ENCODE assay signal across 21 cellular contexts in genomic region chr7:140453273-140453672, GRCh38. TPM values are rescaled to one million over a fixed set of nuclear protein-coding genes. Genes with fewer than 3 reads are reported as not detected.
DNase-seq lines count a peak whose midpoint lies in the region; ATAC-seq, FAIRE-seq and TF ChIP-seq lines count a peak whose summit lies in the region.
"Had no signal": no experiment of that assay in that cellular context is flagged by ENCODE, and none has a peak within 500 bp of the region (broad histone marks: within the 10 kb centered on the region; RNA-seq: fewer than 3 reads in every experiment).

No MANE protein-coding gene starts in this region.

- intact Hi-C loops in activated CD8-positive, alpha-beta T cell treated with anti-CD3 and anti-CD28 coated beads for 36 hours (cut with micrococcal nuclease) = no loop called here
- intact Hi-C loops in K562 (cut with micrococcal nuclease) (no loop called here), adrenal gland (cut with DNase I) (no loop called here)

- TF ChIP-seq CTCF in activated CD8-positive, alpha-beta T cell treated with anti-CD3 and anti-CD28 coated beads for 36 hours (IDR thresholded peaks at IDR 0.05) = no peak
- TF ChIP-seq CTCF in K562 (IDR thresholded peaks at IDR 0.05 in 2 of 3, conservative IDR thresholded peaks at IDR 0.05 in 1 of 3; ENCODE audit: insufficient read depth in 2 of 3, low read depth in 1 of 3, low read length in 3 of 3) = no peak
- no peak for TF ChIP-seq CTCF in progenitor cell of endocrine pancreas (IDR thresholded peaks at IDR 0.05; ENCODE audit: unreplicated experiment)
- TF ChIP-seq CTCF in adrenal gland (IDR thresholded peaks at IDR 0.05) = no peak

- TF ChIP-seq POLR2A in K562 (conservative IDR thresholded peaks at IDR 0.05) (no peak), adrenal gland (IDR thresholded peaks at IDR 0.05) (no peak)

- H3K36me3 Mint-ChIP-seq in activated CD8-positive, alpha-beta T cell treated with anti-CD3 and anti-CD28 coated beads for 36 hours (ENCODE audit: low read depth) = peaks cover 23% of the 10 kb centered on the region
- peaks cover 48% of the 10 kb centered on the region for H3K36me3 Mint-ChIP-seq in activated CD8-positive, alpha-beta T cell treated with anti-CD3 and anti-CD28 coated beads, Interleukin-2, amount 10 ng/mL, durations not matched to agents 7 days and 5 days (ENCODE audit: low read depth)
- peaks cover 33% of the 10 kb centered on the region for H3K36me3 Mint-ChIP-seq in progenitor cell of endocrine pancreas (ENCODE audit: insufficient read depth)

- H3K9ac ChIP-seq in K562 (ENCODE audit: insufficient read depth in 1 of 2, low read depth in 2 of 2, low read length in 2 of 2) = no peak overlapping the region

- H3K4me1 ChIP-seq in K562 (replicated peaks in 1 of 2; ENCODE audit: control insufficient read depth in 2 of 2, insufficient read depth in 2 of 2, low read length in 2 of 2) (no peaks in the 10 kb centered on the region), adrenal gland (replicated peaks in 1 of 2) (no peaks in the 10 kb centered on the region)

- no peak overlapping the region for H3K4me3 ChIP-seq in K562
- no peak overlapping the region for H3K4me3 ChIP-seq in adrenal gland

- no peak for TF ChIP-seq RAD21 in K562 (CRISPR knock-in tag; conservative IDR thresholded peaks at IDR 0.05 in 1 of 2, IDR thresholded peaks at IDR 0.05 in 1 of 2)

- no peaks in the 10 kb centered on the region for H3K79me2 ChIP-seq in K562 (ENCODE audit: control insufficient read depth, insufficient read depth, low read length)

- no peak overlapping the region for H2AFZ ChIP-seq in K562 (ENCODE audit: low read depth, low read length)

- no peaks in the 10 kb centered on the region for H3K9me3 Mint-ChIP-seq in activated CD8-positive, alpha-beta T cell treated with anti-CD3 and anti-CD28 coated beads for 36 hours
- no peaks in the 10 kb centered on the region for H3K9me3 Mint-ChIP-seq in activated CD8-positive, alpha-beta T cell treated with anti-CD3 and anti-CD28 coated beads, Interleukin-2, amount 10 ng/mL, durations not matched to agents 7 days and 5 days (ENCODE audit: insufficient read depth)
- H3K9me3 Mint-ChIP-seq in progenitor cell of endocrine pancreas (ENCODE audit: low read depth) = no peaks in the 10 kb centered on the region
- H3K9me3 Mint-ChIP-seq: CD8-positive, alpha-beta T cell had no signal

- no peak for ATAC-seq in activated CD8-positive, alpha-beta T cell treated with anti-CD3 and anti-CD28 coated beads for 36 hours
- ATAC-seq in activated CD8-positive, alpha-beta T cell treated with anti-CD3 and anti-CD28 coated beads, Interleukin-2, amount 10 ng/mL, durations not matched to agents 7 days and 5 days = no peak
- ATAC-seq in K562 (no peak), HG03039 (IDR thresholded peaks at IDR 0.05; ENCODE audit: unreplicated experiment) (no peak)
- ATAC-seq: CD8-positive, alpha-beta T cell had no signal

- DNase-seq in activated CD8-positive, alpha-beta T cell treated with anti-CD3 and anti-CD28 coated beads for 36 hours = no peak
- no peak for DNase-seq in activated CD8-positive, alpha-beta T cell treated with anti-CD3 and anti-CD28 coated beads, Interleukin-2, amount 10 ng/mL, durations not matched to agents 7 days and 5 days
- peak; percentile 32 for DNase-seq in HT-29 (ENCODE audit: low spot score)
- DNase-seq in K562 (ENCODE audit: extremely low read depth in 1 of 4, low spot score in 3 of 4) = no peak
- DNase-seq in progenitor cell of endocrine pancreas (ENCODE audit: low spot score, unreplicated experiment) = no peak
- no peak for DNase-seq in foreskin melanocyte
- no peak for DNase-seq in adrenal gland
- DNase-seq: 8988T; CD8-positive, alpha-beta T cell; DND-41; Karpas-422; MM.1S; NCI-H1105; NCI-H1694; NCI-H524; SHP77 had no signal

- TF ChIP-seq EP300 in K562 (IDR thresholded peaks at IDR 0.05; ENCODE audit: low read length) = no peak

- no peak overlapping the region for H3K27ac ChIP-seq in K562 (ENCODE audit: extremely low read depth, low read depth, low read length)
- no peak overlapping the region for H3K27ac ChIP-seq in adrenal gland

- 0 out of 2 replicates have a peak, but pooled peaks cover 11% of the 10 kb centered on the region for H4K20me1 ChIP-seq in K562 (replicated peaks; ENCODE audit: control insufficient read depth, insufficient read depth, low read length)

- H3K4me3 Mint-ChIP-seq in activated CD8-positive, alpha-beta T cell treated with anti-CD3 and anti-CD28 coated beads for 36 hours = no peak overlapping the region
- H3K4me3 Mint-ChIP-seq in activated CD8-positive, alpha-beta T cell treated with anti-CD3 and anti-CD28 coated beads, Interleukin-2, amount 10 ng/mL, durations not matched to agents 7 days and 5 days = no peak overlapping the region
- no peak overlapping the region for H3K4me3 Mint-ChIP-seq in progenitor cell of endocrine pancreas (ENCODE audit: low read depth)
- H3K4me3 Mint-ChIP-seq: CD8-positive, alpha-beta T cell had no signal

- no peaks in the 10 kb centered on the region for H3K9me3 ChIP-seq in K562 (replicated peaks; ENCODE audit: control insufficient read depth, insufficient read depth, low read depth, low read length)
- no peaks in the 10 kb centered on the region for H3K9me3 ChIP-seq in adrenal gland (replicated peaks in 1 of 3)

- no peaks in the 10 kb centered on the region for H3K27me3 ChIP-seq in K562 (ENCODE audit: control insufficient read depth in 2 of 2, insufficient read depth in 2 of 2, low read length in 2 of 2)
- no peaks in the 10 kb centered on the region for H3K27me3 ChIP-seq in adrenal gland

- peak overlapping the region; percentile 11 for H3K27ac Mint-ChIP-seq in activated CD8-positive, alpha-beta T cell treated with anti-CD3 and anti-CD28 coated beads for 36 hours
- no peak overlapping the region for H3K27ac Mint-ChIP-seq in activated CD8-positive, alpha-beta T cell treated with anti-CD3 and anti-CD28 coated beads, Interleukin-2, amount 10 ng/mL, durations not matched to agents 7 days and 5 days
- peak overlapping the region; percentile 1 for H3K27ac Mint-ChIP-seq in progenitor cell of endocrine pancreas
- H3K27ac Mint-ChIP-seq: CD8-positive, alpha-beta T cell had no signal

- peaks cover 22% of the 10 kb centered on the region for H3K4me1 Mint-ChIP-seq in activated CD8-positive, alpha-beta T cell treated with anti-CD3 and anti-CD28 coated beads for 36 hours (ENCODE audit: low read depth)
- peaks cover 25% of the 10 kb centered on the region for H3K4me1 Mint-ChIP-seq in activated CD8-positive, alpha-beta T cell treated with anti-CD3 and anti-CD28 coated beads, Interleukin-2, amount 10 ng/mL, durations not matched to agents 7 days and 5 days (ENCODE audit: low read depth)
- peaks cover 18% of the 10 kb centered on the region for H3K4me1 Mint-ChIP-seq in progenitor cell of endocrine pancreas (ENCODE audit: low read depth)

- H3K4me2 ChIP-seq in K562 (ENCODE audit: insufficient read depth, low read length) = no peak overlapping the region

- no peak for FAIRE-seq in K562 (lab: Jason Lieb, UNC)
- FAIRE-seq: G401.6, GM12891, GM18507 had no signal

- H3K27me3 Mint-ChIP-seq in activated CD8-positive, alpha-beta T cell treated with anti-CD3 and anti-CD28 coated beads for 36 hours = no peaks in the 10 kb centered on the region
- H3K27me3 Mint-ChIP-seq in activated CD8-positive, alpha-beta T cell treated with anti-CD3 and anti-CD28 coated beads, Interleukin-2, amount 10 ng/mL, durations not matched to agents 7 days and 5 days (ENCODE audit: low read depth) = no peaks in the 10 kb centered on the region
- H3K27me3 Mint-ChIP-seq in progenitor cell of endocrine pancreas = no peaks in the 10 kb centered on the region

- in situ Hi-C loops in K562 (cut with MboI) = no loop called here

- peaks cover 58% of the 10 kb centered on the region for H3K36me3 ChIP-seq in K562 (ENCODE audit: control insufficient read depth, insufficient read depth, low read length)
- H3K36me3 ChIP-seq in adrenal gland (replicated peaks in 1 of 2) = peaks cover 0 to 43% of the 10 kb centered on the region in 2 donors

- CTCF ChIA-PET in activated CD8-positive, alpha-beta T cell treated with anti-CD3 and anti-CD28 coated beads for 36 hours (lab: Charles Lee) = interaction anchor here (1.0 to 3.6 kb wide), 3 partner anchors 9 to 17 kb away, joined by 3 to 26 read pairs (median 4); no protein-coding TSS in a partner anchor
- CTCF ChIA-PET in activated CD8-positive, alpha-beta T cell treated with anti-CD3 and anti-CD28 coated beads, Interleukin-2, amount 10 ng/mL, durations not matched to agents 7 days and 5 days (lab: Charles Lee) = interaction anchor here (0.6 to 1.2 kb wide), 2 partner anchors 9 to 778 kb away, joined by 3 read pairs; no protein-coding TSS in a partner anchor
- CTCF ChIA-PET in K562 (lab: Yijun Ruan, JAX; ENCODE audit: low intra/inter-chr PET ratio) = no interaction called here

- POLR2A ChIA-PET in activated CD8-positive, alpha-beta T cell treated with anti-CD3 and anti-CD28 coated beads for 36 hours (lab: Charles Lee) = interaction anchor here (0.6 to 1.3 kb wide), 4 partner anchors 9 to 104 kb away, joined by 3 read pairs; no protein-coding TSS in a partner anchor
- POLR2A ChIA-PET in activated CD8-positive, alpha-beta T cell treated with anti-CD3 and anti-CD28 coated beads, Interleukin-2, amount 10 ng/mL, durations not matched to agents 7 days and 5 days (lab: Charles Lee) = interaction anchor here (0.8 kb wide), 1 partner anchor 25 kb away, joined by 3 read pairs; no protein-coding TSS in a partner anchor
- POLR2A ChIA-PET in K562 (lab: Yijun Ruan, JAX) = interaction anchor here (0.5 to 3.6 kb wide), 5 partner anchors 9 to 340 kb away, joined by 3 to 19 read pairs (median 3); no protein-coding TSS in a partner anchor

- no peaks in the 10 kb centered on the region for H3K9me1 ChIP-seq in K562 (ENCODE audit: control insufficient read depth, insufficient read depth, low read length)

- WGBS in K562 (ENCODE audit: insufficient coverage, low coverage, missing lambda C conversion rate) = 83% methylated on average over 4 of the region's 4 CpGs
- WGBS in adrenal gland, 4 donors = 90 to 95% (median 92%) methylated on average over 4 of the region's 4 CpGs

- TSS peak; percentile 23 for BruUV-seq in K562 (replicated peaks; lab: Mats Ljungman, UMichigan)

RNA-seq across cellular contexts. Expression of gene MKRN1, which starts 26.0 kb away (rescaled TPM):
- 10 to 100 TPM; 55.5 to 56.4 TPM for total RNA-seq in activated CD8-positive, alpha-beta T cell treated with anti-CD3 and anti-CD28 coated beads for 36 hours
- total RNA-seq in activated CD8-positive, alpha-beta T cell treated with anti-CD3 and anti-CD28 coated beads, Interleukin-2, amount 10 ng/mL, durations not matched to agents 7 days and 5 days = 10 to 100 TPM; 51.5 to 53.9 TPM
- total RNA-seq in HT-29 (2014; rRNA removed; shearing (Covaris generic)) = 52.5 and 61.8 TPM in 2 replicates
- total RNA-seq in K562 (2011; cell fraction: chromatin; rRNA removed; ENCODE audit: low replicate concordance) = 105 and 157 TPM in 2 replicates
- 62.0 and 63.3 TPM in 2 replicates for total RNA-seq in K562 (2011; cell fraction: nucleolus; rRNA removed)
- total RNA-seq in K562 (2011; cell fraction: nucleoplasm; rRNA removed) = 108 and 126 TPM in 2 replicates
- total RNA-seq in K562 (2014; rRNA removed) = 60.7 and 73.9 TPM in 2 replicates
- total RNA-seq in K562 (2014; rRNA removed; fragmentation: Illumina TruSeq; extraction: Trizol) = 82.0 and 92.2 TPM in 2 replicates
- total RNA-seq in K562 (2015; rRNA removed; fragmentation: Illumina TruSeq; extraction: Trizol) = 79.0 and 87.1 TPM in 2 replicates
- 70.7 and 87.5 TPM in 2 replicates for total RNA-seq in K562 (2021)
- polyA plus RNA-seq in K562 (2011; rRNA removed) = 72.4 and 87.9 TPM in 2 replicates
- polyA plus RNA-seq in K562 (2011; cell fraction: cytosol; rRNA removed) = 48.3 and 81.3 TPM in 2 replicates
- 55.8 and 88.3 TPM in 2 replicates for polyA plus RNA-seq in K562 (2011; cell fraction: nucleus; rRNA removed)
- 75.1 and 81.2 TPM in 2 replicates for polyA plus RNA-seq in K562 (2012)
- 80.8 and 90.3 TPM in 2 replicates for polyA plus RNA-seq in K562 (2014; fragmentation: Illumina TruSeq; extraction: Trizol)
- polyA plus RNA-seq in K562 (2014; fragmentation: Nextera tagmentation; extraction: Ambion mirVana) = 10 to 100 TPM; 30.5 to 33.5 TPM
- polyA plus RNA-seq in K562 (2014; rRNA removed) = 75.8 and 76.0 TPM in 2 replicates
- polyA minus RNA-seq in K562 (2011; rRNA and poly(A)+ RNA removed) = 120 and 131 TPM in 2 replicates
- polyA minus RNA-seq in K562 (2011; cell fraction: cytosol; rRNA and poly(A)+ RNA removed) = 38.2 and 52.5 TPM in 2 replicates
- polyA minus RNA-seq in K562 (2011; cell fraction: nucleus; rRNA and poly(A)+ RNA removed) = 30.3 and 62.9 TPM in 2 replicates
- 94.0 and 99.4 TPM in 2 replicates for total RNA-seq in progenitor cell of endocrine pancreas
- 100 to 1,000 TPM in 1 of 8 donors, 10 to 100 TPM in 7; 48.7 to 105 (median 61.8) TPM for total RNA-seq in adrenal gland
- polyA plus RNA-seq in adrenal gland = 10 to 100 TPM; 43.7 to 64.0 (median 49.4) TPM

RNA-seq across cellular contexts. Expression of gene RAB19, which starts 49.4 kb away (rescaled TPM):
- total RNA-seq in activated CD8-positive, alpha-beta T cell treated with anti-CD3 and anti-CD28 coated beads for 36 hours = 1 to 10 TPM; 5.6 to 6.4 TPM
- total RNA-seq in activated CD8-positive, alpha-beta T cell treated with anti-CD3 and anti-CD28 coated beads, Interleukin-2, amount 10 ng/mL, durations not matched to agents 7 days and 5 days = 1 to 10 TPM; 7.2 to 7.3 TPM
- total RNA-seq in HT-29 (2014; rRNA removed; shearing (Covaris generic)) = 2.0 and 5.3 TPM in 2 replicates
- total RNA-seq in K562 (2011; cell fraction: chromatin; rRNA removed; ENCODE audit: low replicate concordance) = not detected in 2 replicates
- total RNA-seq in K562 (2011; cell fraction: nucleolus; rRNA removed) = not detected in 2 replicates
- not detected in 2 replicates for total RNA-seq in K562 (2011; cell fraction: nucleoplasm; rRNA removed)
- total RNA-seq in K562 (2014; rRNA removed) (not detected in 2 replicates), K562 (2014; rRNA removed; fragmentation: Illumina TruSeq; extraction: Trizol) (not detected in 2 replicates), K562 (2015; rRNA removed; fragmentation: Illumina TruSeq; extraction: Trizol) (not detected in 2 replicates), K562 (2021) (0.31 TPM in 1 of 2 replicates, not detected in the other), progenitor cell of endocrine pancreas (12.2 and 14.0 TPM in 2 replicates), adrenal gland (not detected)
- polyA plus RNA-seq in K562 (2011; rRNA removed) (0.14 TPM in 1 of 2 replicates, not detected in the other), K562 (2014; fragmentation: Illumina TruSeq; extraction: Trizol) (not detected in 2 replicates), K562 (2014; fragmentation: Nextera tagmentation; extraction: Ambion mirVana) (not detected), K562 (2014; rRNA removed) (not detected in 2 replicates), adrenal gland (not detected)
- polyA plus RNA-seq in K562 (2011; cell fraction: cytosol; rRNA removed) = not detected in 2 replicates
- not detected in 2 replicates for polyA plus RNA-seq in K562 (2011; cell fraction: nucleus; rRNA removed)
- polyA plus RNA-seq in K562 (2012) = not detected in 2 replicates
- not detected in 2 replicates for polyA minus RNA-seq in K562 (2011; rRNA and poly(A)+ RNA removed)
- not detected in 2 replicates for polyA minus RNA-seq in K562 (2011; cell fraction: cytosol; rRNA and poly(A)+ RNA removed)
- polyA minus RNA-seq in K562 (2011; cell fraction: nucleus; rRNA and poly(A)+ RNA removed) = not detected in 2 replicates
- polyA plus RNA-seq: BJ had no signal

RNA-seq across cellular contexts. Expression of gene SLC37A3, which starts 54.9 kb away (rescaled TPM):
- total RNA-seq in activated CD8-positive, alpha-beta T cell treated with anti-CD3 and anti-CD28 coated beads for 36 hours = 10 to 100 TPM; 30.7 to 33.6 TPM
- 10 to 100 TPM; 19.9 to 23.9 TPM for total RNA-seq in activated CD8-positive, alpha-beta T cell treated with anti-CD3 and anti-CD28 coated beads, Interleukin-2, amount 10 ng/mL, durations not matched to agents 7 days and 5 days
- 22.0 and 30.4 TPM in 2 replicates for total RNA-seq in HT-29 (2014; rRNA removed; shearing (Covaris generic))
- total RNA-seq in K562 (2011; cell fraction: chromatin; rRNA removed; ENCODE audit: low replicate concordance) = 240 and 339 TPM in 2 replicates
- total RNA-seq in K562 (2011; cell fraction: nucleolus; rRNA removed) = 136 TPM in 2 replicates
- total RNA-seq in K562 (2011; cell fraction: nucleoplasm; rRNA removed) = 241 and 294 TPM in 2 replicates
- total RNA-seq in K562 (2014; rRNA removed) (16.4 and 18.5 TPM in 2 replicates), K562 (2014; rRNA removed; fragmentation: Illumina TruSeq; extraction: Trizol) (26.3 and 28.1 TPM in 2 replicates), K562 (2015; rRNA removed; fragmentation: Illumina TruSeq; extraction: Trizol) (26.1 and 26.8 TPM in 2 replicates), K562 (2021) (26.8 and 28.8 TPM in 2 replicates), progenitor cell of endocrine pancreas (62.3 and 66.5 TPM in 2 replicates), adrenal gland (10 to 100 TPM; 20.6 to 31.6 (median 23.3) TPM)
- polyA plus RNA-seq in K562 (2011; rRNA removed) (59.1 and 72.5 TPM in 2 replicates), K562 (2014; fragmentation: Illumina TruSeq; extraction: Trizol) (28.6 and 31.2 TPM in 2 replicates), K562 (2014; fragmentation: Nextera tagmentation; extraction: Ambion mirVana) (10 to 100 TPM; 11.7 to 14.7 TPM), K562 (2014; rRNA removed) (26.0 and 28.8 TPM in 2 replicates), adrenal gland (10 to 100 TPM; 16.3 to 23.9 (median 20.8) TPM)
- 29.7 and 73.8 TPM in 2 replicates for polyA plus RNA-seq in K562 (2011; cell fraction: cytosol; rRNA removed)
- 141 and 221 TPM in 2 replicates for polyA plus RNA-seq in K562 (2011; cell fraction: nucleus; rRNA removed)
- 15.6 and 24.5 TPM in 2 replicates for polyA plus RNA-seq in K562 (2012)
- polyA minus RNA-seq in K562 (2011; rRNA and poly(A)+ RNA removed) = 123 and 151 TPM in 2 replicates
- 22.1 and 24.2 TPM in 2 replicates for polyA minus RNA-seq in K562 (2011; cell fraction: cytosol; rRNA and poly(A)+ RNA removed)
- 72.0 and 137 TPM in 2 replicates for polyA minus RNA-seq in K562 (2011; cell fraction: nucleus; rRNA and poly(A)+ RNA removed)
